In genomic region chr9:74795803-74796202, GRCh38 we compare ENCODE assay signal across 35 cellular contexts.
"Had no signal": no experiment of that assay in that cellular context is flagged by ENCODE, and none has a peak within 500 bp of the region (broad histone marks: within the 10 kb centered on the region; RNA-seq: fewer than 3 reads in every experiment).

No MANE protein-coding gene starts in this region.

- DNase-seq: Karpas-422, Kasumi-1, KG1, MG63, MM.1S, MV-4-11, NCI-H1048, NCI-H1092, NCI-H1092 treated with DMSO at 0.1 percent for 48 hours, NCI-H1417, NCI-H1417 treated with DMSO at 0.1 percent for 48 hours, NCI-H1436, NCI-H1436 treated with DMSO at 0.1 percent for 48 hours, NCI-H146, NCI-H1694, NCI-H1694 treated with DMSO at 0.1 percent for 48 hours, NCI-H187, NCI-H187 treated with DMSO at 0.1 percent for 48 hours, NCI-H1930, NCI-H2029, NCI-H2029 treated with DMSO at 0.1 percent for 48 hours, NCI-H2081, NCI-H2081 treated with DMSO at 0.1 percent for 48 hours, NCI-H2107, NCI-H2171, NCI-H2171 treated with DMSO at 0.1 percent for 48 hours, NCI-H2227 treated with DMSO at 0.1 percent for 48 hours, NCI-H226, NCI-H345, NCI-H446, NCI-H446 treated with DMSO at 0.1 percent for 48 hours, NCI-H510A, NCI-H510A treated with DMSO at 0.1 percent for 48 hours, NCI-H524, NCI-H524 treated with DMSO at 0.1 percent for 48 hours had no signal
